ENCODE assay signal across 7 cellular contexts in the genomic region with DNA sequence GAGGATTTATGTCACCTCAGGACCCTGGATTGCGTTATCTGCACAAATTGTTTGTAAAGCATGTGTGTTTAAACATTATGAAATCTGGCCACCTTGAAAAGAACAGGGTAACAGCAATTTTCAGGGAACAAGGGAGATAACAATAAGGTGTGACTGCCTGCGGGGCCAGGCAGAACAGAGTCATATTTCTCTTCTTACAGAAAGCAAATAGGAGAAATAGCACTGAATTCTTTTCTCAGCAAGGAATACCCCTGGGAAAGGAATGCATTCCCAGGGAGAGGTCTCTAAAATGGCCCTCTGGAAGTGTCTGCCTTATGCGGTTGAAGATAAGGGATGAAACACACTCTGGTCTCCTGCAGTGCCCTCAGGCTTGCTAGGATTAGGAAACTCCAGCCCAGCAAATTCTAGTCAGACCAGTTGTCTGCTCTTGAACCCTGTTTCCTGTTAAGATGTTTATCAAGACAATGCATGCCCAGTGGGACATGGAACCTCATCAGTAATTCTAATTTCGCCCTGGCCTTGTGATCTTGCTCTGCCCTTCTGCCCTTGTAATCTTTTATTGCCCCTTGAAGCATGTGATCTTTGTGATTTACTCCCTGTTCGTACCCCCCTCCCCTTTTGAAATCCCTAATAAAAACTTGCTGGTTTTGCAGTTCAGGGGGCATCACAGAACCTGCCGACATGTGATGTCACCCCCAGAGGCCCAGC. TPM values are rescaled to one million over a fixed set of nuclear protein-coding genes. Genes with fewer than 3 reads are reported as not detected.
A peak's percentile ranks its signal among the peaks of the same experiment; 100 is the strongest.
DNase-seq lines count a peak whose midpoint lies in the region; ATAC-seq and TF ChIP-seq lines count a peak whose summit lies in the region.
"Not testable (repeated sequence)": the region's sequence is repeated elsewhere in the genome, so short reads cannot be mapped to it uniquely, and the experiment has no call there.

No MANE protein-coding gene starts in this region.

- CTCF ChIA-PET in WTC11 (lab: Charles Lee): not testable (repeated sequence)

- peak; percentile 69 for DNase-seq in ELF-1 (ENCODE audit: low read depth, low spot score)
- peak; percentile 5 for DNase-seq in NCI-H146 (lab: John Stamatoyannopoulos, UW)
- peak; percentile 18 for DNase-seq in WTC11 (ENCODE audit: low spot score)
- DNase-seq in choroid plexus epithelial cell (ENCODE audit: low read depth): peak; percentile 55
- not testable (repeated sequence) for DNase-seq in hepatocyte (ENCODE audit: low spot score)
- DNase-seq in mesendoderm: peak; percentile 83
- DNase-seq in trophoblast cell: peak; percentile 89 to 91

- H3K79me1 ChIP-seq in mesendoderm (ENCODE audit: low read length); trophoblast cell (ENCODE audit: low read length): not testable (repeated sequence)

- not testable (repeated sequence) for H4K12ac ChIP-seq in trophoblast cell (ENCODE audit: low read depth, low read length)

- H3K23ac ChIP-seq in mesendoderm (ENCODE audit: low read length); trophoblast cell (ENCODE audit: low read length): not testable (repeated sequence)

- not testable (repeated sequence) for H3K36me3 ChIP-seq in hepatocyte (replicated peaks; ENCODE audit: insufficient read depth, low read depth); mesendoderm (ENCODE audit: control insufficient read depth, insufficient read depth, low read length); trophoblast cell (ENCODE audit: control insufficient read depth in 1 of 2, insufficient read depth in 2 of 2, low read length in 2 of 2)

- not testable (repeated sequence) for H3K4me3 ChIP-seq in choroid plexus epithelial cell (ENCODE audit: low read depth, low read length); hepatocyte; mesendoderm (ENCODE audit: low read length); trophoblast cell (ENCODE audit: low read depth, low read length)

- H3K18ac ChIP-seq in mesendoderm (ENCODE audit: low read length); trophoblast cell (ENCODE audit: low read length): not testable (repeated sequence)

- not testable (repeated sequence) for H4K5ac ChIP-seq in mesendoderm (ENCODE audit: low read length)

- H3K9me3 Mint-ChIP-seq in WTC11: peaks cover 64% of the 10 kb centered on the region

- H3K27ac Mint-ChIP-seq in WTC11: not testable (repeated sequence)

- 55% methylated on average over 6 of the region's 6 CpGs for WGBS in hepatocyte (ENCODE audit: low lambda C conversion rate, missing lambda C conversion rate)
- WGBS in mesendoderm (ENCODE audit: extremely low coverage, insufficient coverage, low lambda C conversion rate): no CpG with 5 or more reads among the region's 6 CpGs
- WGBS in trophoblast cell (ENCODE audit: extremely low coverage, insufficient coverage, insufficient read length): no CpG with 5 or more reads among the region's 6 CpGs

- not testable (repeated sequence) for H3K27me3 Mint-ChIP-seq in WTC11 (ENCODE audit: low read depth)

- not testable (repeated sequence) for H3K9me2 ChIP-seq in hepatocyte (replicated peaks; ENCODE audit: insufficient read depth)

- H3K4me1 ChIP-seq in hepatocyte (ENCODE audit: insufficient read depth); mesendoderm (ENCODE audit: control insufficient read depth, low read depth, low read length); trophoblast cell (ENCODE audit: control insufficient read depth in 1 of 2, insufficient read depth in 2 of 2, low read length in 2 of 2): not testable (repeated sequence)

- not testable (repeated sequence) for H3K4me3 Mint-ChIP-seq in WTC11

- H2BK12ac ChIP-seq in trophoblast cell (ENCODE audit: low read length): not testable (repeated sequence)

- H2AFZ ChIP-seq in hepatocyte; trophoblast cell (ENCODE audit: insufficient read depth, low read length, poor library complexity): not testable (repeated sequence)

- H3K27me3 ChIP-seq in hepatocyte; mesendoderm (ENCODE audit: insufficient read depth, low read length, poor library complexity); trophoblast cell (ENCODE audit: insufficient read depth, low read length): not testable (repeated sequence)

- peak overlapping the region; percentile 30 for H3K27ac ChIP-seq in hepatocyte
- not testable (repeated sequence) for H3K27ac ChIP-seq in mesendoderm (ENCODE audit: low read depth, low read length)
- peak overlapping the region; percentile 26 for H3K27ac ChIP-seq in trophoblast cell (ENCODE audit: low read depth, low read length)

- H4K20me1 ChIP-seq in hepatocyte (ENCODE audit: insufficient read depth, poor library complexity, severe bottlenecking): not testable (repeated sequence)

- POLR2A ChIA-PET in WTC11 (lab: Charles Lee): not testable (repeated sequence)

- H3K36me3 Mint-ChIP-seq in WTC11: peaks cover 66% of the 10 kb centered on the region

- peaks cover 12% of the 10 kb centered on the region for H3K4me1 Mint-ChIP-seq in WTC11

- not testable (repeated sequence) for ATAC-seq in WTC11

- H2BK15ac ChIP-seq in mesendoderm (replicated peaks; ENCODE audit: low read depth): not testable (repeated sequence)

- not testable (repeated sequence) for H3K4ac ChIP-seq in mesendoderm (ENCODE audit: low read depth, low read length); trophoblast cell (ENCODE audit: low read depth, low read length)

- not testable (repeated sequence) for TF ChIP-seq CTCF in WTC11 (IDR thresholded peaks at IDR 0.05); choroid plexus epithelial cell (conservative IDR thresholded peaks at IDR 0.05; ENCODE audit: low read depth, low read length); hepatocyte (IDR thresholded peaks at IDR 0.05; ENCODE audit: poor library complexity)

- H2BK120ac ChIP-seq in mesendoderm (ENCODE audit: low read depth, low read length); trophoblast cell (ENCODE audit: insufficient read depth, low read length, poor library complexity): not testable (repeated sequence)

- not testable (repeated sequence) for H2AK5ac ChIP-seq in mesendoderm (ENCODE audit: low read length); trophoblast cell (ENCODE audit: low read length)

- H3K9ac ChIP-seq in mesendoderm (ENCODE audit: low read length); trophoblast cell (ENCODE audit: low read length): not testable (repeated sequence)

- H3K79me2 ChIP-seq in hepatocyte: peaks cover 73% of the 10 kb centered on the region
- not testable (repeated sequence) for H3K79me2 ChIP-seq in mesendoderm (ENCODE audit: control insufficient read depth, insufficient read depth, low read length); trophoblast cell (ENCODE audit: control insufficient read depth, insufficient read depth, low read length, poor library complexity)

- H3K14ac ChIP-seq in trophoblast cell (ENCODE audit: low read length): not testable (repeated sequence)

- H3K56ac ChIP-seq in mesendoderm (ENCODE audit: low read length): not testable (repeated sequence)

- H4K8ac ChIP-seq in mesendoderm (ENCODE audit: low read depth, low read length); trophoblast cell (ENCODE audit: low read depth, low read length): not testable (repeated sequence)

- not testable (repeated sequence) for H3K4me2 ChIP-seq in hepatocyte; mesendoderm (ENCODE audit: low read length); trophoblast cell (ENCODE audit: low read length)

- not testable (repeated sequence) for H2BK5ac ChIP-seq in mesendoderm (ENCODE audit: low read length); trophoblast cell (ENCODE audit: low read depth, low read length, poor library complexity)

- not testable (repeated sequence) for H4K91ac ChIP-seq in trophoblast cell (ENCODE audit: low read depth, low read length)

- H3K9me3 ChIP-seq in hepatocyte (ENCODE audit: low read depth); trophoblast cell (ENCODE audit: insufficient read depth, low read depth, low read length): not testable (repeated sequence)

RNA-seq across cellular contexts. Expression of gene IPMK, which starts 11.5 kb away (rescaled TPM):
- total RNA-seq in WTC11 (2021): 9.7 to 10.9 TPM (median 9.9 TPM) in 3 replicates
- 15.1 and 17.5 TPM in 2 replicates for total RNA-seq in hepatocyte
- polyA plus RNA-seq in hepatocyte: 2.9 and 3.5 TPM in 2 replicates
- polyA plus RNA-seq in mesendoderm (2013, experiment 1 of 2): 8.0 TPM
- polyA plus RNA-seq in mesendoderm (2013, experiment 2 of 2): 8.3 TPM
- polyA plus RNA-seq in trophoblast cell (2013): 4.9 and 5.0 TPM in 2 replicates

RNA-seq across cellular contexts. Expression of gene CISD1, which starts 12.8 kb away (rescaled TPM):
- 46.6 to 53.8 TPM (median 48.3 TPM) in 3 replicates for total RNA-seq in WTC11 (2021)
- 37.8 and 47.0 TPM in 2 replicates for total RNA-seq in hepatocyte
- 94.4 and 95.9 TPM in 2 replicates for polyA plus RNA-seq in hepatocyte
- 88.3 TPM for polyA plus RNA-seq in mesendoderm (2013, experiment 1 of 2)
- 85.8 TPM for polyA plus RNA-seq in mesendoderm (2013, experiment 2 of 2)
- polyA plus RNA-seq in trophoblast cell (2013): 25.8 and 28.0 TPM in 2 replicates
